In genomic region chr3:8769088-8769822, GRCh38 we compare ENCODE assay signal across 1 cellular context.
A peak's percentile ranks its signal among the peaks of the same experiment; 100 is the strongest.
TF ChIP-seq lines count a peak whose summit lies in the region.

TSS of gene OXTR (minus strand) at chr3:8769613. CDS start at chr3:8768187, 1,426 bp downstream.

TF ChIP-seq in WTC11, 78 proteins besides CTCF, POLR2A, EP300 and RAD21 (continued from another document):
- TF ChIP-seq ATF6 (CRISPR knock-in tag; IDR thresholded peaks at IDR 0.05) (no peak), MXD4 (CRISPR knock-in tag; IDR thresholded peaks at IDR 0.05; ENCODE audit: borderline replicate concordance) (no peak), ZNF232 (CRISPR knock-in tag; IDR thresholded peaks at IDR 0.05) (no peak), NR1H2 (CRISPR knock-in tag; IDR thresholded peaks at IDR 0.05) (no peak), NR3C1 (CRISPR knock-in tag; conservative IDR thresholded peaks at IDR 0.05; ENCODE audit: low read depth) (0 out of 2 replicates have a peak, but pooled peaks have one; percentile 39), ATF3 (CRISPR knock-in tag; conservative IDR thresholded peaks at IDR 0.05) (no peak)
- TF ChIP-seq, protein P1, sequence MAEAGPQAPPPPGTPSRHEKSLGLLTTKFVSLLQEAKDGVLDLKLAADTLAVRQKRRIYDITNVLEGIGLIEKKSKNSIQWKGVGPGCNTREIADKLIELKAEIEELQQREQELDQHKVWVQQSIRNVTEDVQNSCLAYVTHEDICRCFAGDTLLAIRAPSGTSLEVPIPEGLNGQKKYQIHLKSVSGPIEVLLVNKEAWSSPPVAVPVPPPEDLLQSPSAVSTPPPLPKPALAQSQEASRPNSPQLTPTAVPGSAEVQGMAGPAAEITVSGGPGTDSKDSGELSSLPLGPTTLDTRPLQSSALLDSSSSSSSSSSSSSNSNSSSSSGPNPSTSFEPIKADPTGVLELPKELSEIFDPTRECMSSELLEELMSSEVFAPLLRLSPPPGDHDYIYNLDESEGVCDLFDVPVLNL (CRISPR knock-in tag; IDR thresholded peaks at IDR 0.05; ENCODE audit: borderline replicate concordance, low read depth), result no peak
